25 cellular contexts compared by ENCODE assay signal in genomic region chr19:5144545-5145179, GRCh38.
A peak's percentile ranks its signal among the peaks of the same experiment; 100 is the strongest.
DNase-seq lines count a peak whose midpoint lies in the region; ATAC-seq, FAIRE-seq and TF ChIP-seq lines count a peak whose summit lies in the region.
"Had no signal": no experiment of that assay in that cellular context is flagged by ENCODE, and none has a peak within 500 bp of the region (broad histone marks: within the 10 kb centered on the region; RNA-seq: fewer than 3 reads in every experiment).

No MANE protein-coding gene starts in this region.

- no peak for FAIRE-seq in GM12891 (lab: Jason Lieb, UNC)
- FAIRE-seq in kidney (lab: Jason Lieb, UNC) = no peak
- FAIRE-seq: A549, GM12892, GM18507 had no signal

- ATAC-seq in Right ventricle myocardium superior (ENCODE audit: poor library complexity) (no peak), GM18517 (IDR thresholded peaks at IDR 0.05; ENCODE audit: unreplicated experiment) (no peak)
- ATAC-seq: A549; CD8-positive, alpha-beta T cell; Panc1 had no signal

- H3K4me1 ChIP-seq in right atrium auricular region (peaks cover 0 to 43% of the 10 kb centered on the region in 2 donors), kidney (ENCODE audit: control insufficient read depth in 1 of 2, insufficient read depth in 1 of 2, low read depth in 1 of 2, low read length in 2 of 2) (no peaks in the 10 kb centered on the region)
- H3K4me1 ChIP-seq: A549 had no signal

- no peak for TF ChIP-seq CTCF in right atrium auricular region (IDR thresholded peaks at IDR 0.05)
- no peak for TF ChIP-seq CTCF in kidney (IDR thresholded peaks at IDR 0.05; ENCODE audit: borderline replicate concordance, extremely low read depth, insufficient read depth)

- no peak overlapping the region for H3K9ac ChIP-seq in kidney (ENCODE audit: low read length in 2 of 2)
- H3K9ac ChIP-seq: BLaER1 had no signal

- DNase-seq in Right ventricle myocardium superior (peak; percentile 36), right atrium auricular region (ENCODE audit: low spot score) (no peak), GM12891 (ENCODE audit: insufficient read length, low spot score) (no peak), kidney (peak; percentile 60), posterior vena cava (ENCODE audit: low spot score) (peak; percentile 79), NCI-H82 treated with DMSO at 0.1 percent for 48 hours (lab: John Stamatoyannopoulos, UW; ENCODE audit: unreplicated experiment) (no peak)
- DNase-seq: Calu3, GF-D8, H9, MM.1S, NCI-H1092, NCI-H1436 treated with DMSO at 0.1 percent for 48 hours, NCI-H2081, NCI-H2171 treated with DMSO at 0.1 percent for 48 hours, NCI-H446 treated with DMSO at 0.1 percent for 48 hours, NCI-H69, SHP77 had no signal

- intact Hi-C loops in Right ventricle myocardium superior (cut with DNase I) (no loop called here), kidney (cut with DNase I) (no loop called here), posterior vena cava (cut with DNase I) (loop anchor here in 1 of 2 donors (10.0 kb wide), 1 partner anchor 440 kb away; no protein-coding TSS in a partner anchor)

- H3K27me3 ChIP-seq in right atrium auricular region = no peaks in the 10 kb centered on the region

- H3K4me3 ChIP-seq in right atrium auricular region (no peak overlapping the region), kidney (ENCODE audit: low read length in 2 of 2) (no peak overlapping the region)
- H3K4me3 ChIP-seq: A549, BLaER1, SK-N-MC had no signal

- H3K27ac ChIP-seq in right atrium auricular region (no peak overlapping the region), kidney (ENCODE audit: low read depth in 2 of 2, low read length in 2 of 2) (no peak overlapping the region)
- H3K27ac ChIP-seq: A549, BLaER1, SK-N-MC had no signal

- H3K36me3 ChIP-seq in right atrium auricular region (peaks cover 40% of the 10 kb centered on the region), kidney (ENCODE audit: control insufficient read depth in 1 of 2, insufficient read depth in 2 of 2, low read length in 2 of 2) (peaks cover 2 to 16% of the 10 kb centered on the region in 2 donors)

- no peaks in the 10 kb centered on the region for H3K9me3 ChIP-seq in right atrium auricular region
- no peaks in the 10 kb centered on the region for H3K9me3 ChIP-seq in kidney (ENCODE audit: control insufficient read depth in 1 of 2, low read length in 2 of 2)
- H3K9me3 ChIP-seq: A549, BLaER1 had no signal

- no peak for TF ChIP-seq POLR2A in GM12891 (IDR thresholded peaks at IDR 0.05; ENCODE audit: low read depth, low read length)

TF ChIP-seq in GM12891, 5 proteins besides CTCF, POLR2A, EP300 and RAD21:
- TF ChIP-seq POLR2AphosphoS5 (IDR thresholded peaks at IDR 0.05; ENCODE audit: low read depth, low read length) (0 out of 2 replicates have a peak, but pooled peaks have one; percentile 25), PAX5 (IDR thresholded peaks at IDR 0.05; ENCODE audit: insufficient read depth, low read length, severe bottlenecking) (no peak)

Comparison
In these comparisons a context has a peak if more than half of its experiments do, and no peak if none do; other contexts are left out.
1. DNase-seq: peak in Right ventricle myocardium superior (single experiment), kidney (single experiment) and posterior vena cava (single experiment); none in right atrium auricular region (single experiment), GM12891 (single experiment) and NCI-H82 treated with DMSO at 0.1 percent for 48 hours (single experiment).